1 cellular context compared by ENCODE assay signal in the genomic region with DNA sequence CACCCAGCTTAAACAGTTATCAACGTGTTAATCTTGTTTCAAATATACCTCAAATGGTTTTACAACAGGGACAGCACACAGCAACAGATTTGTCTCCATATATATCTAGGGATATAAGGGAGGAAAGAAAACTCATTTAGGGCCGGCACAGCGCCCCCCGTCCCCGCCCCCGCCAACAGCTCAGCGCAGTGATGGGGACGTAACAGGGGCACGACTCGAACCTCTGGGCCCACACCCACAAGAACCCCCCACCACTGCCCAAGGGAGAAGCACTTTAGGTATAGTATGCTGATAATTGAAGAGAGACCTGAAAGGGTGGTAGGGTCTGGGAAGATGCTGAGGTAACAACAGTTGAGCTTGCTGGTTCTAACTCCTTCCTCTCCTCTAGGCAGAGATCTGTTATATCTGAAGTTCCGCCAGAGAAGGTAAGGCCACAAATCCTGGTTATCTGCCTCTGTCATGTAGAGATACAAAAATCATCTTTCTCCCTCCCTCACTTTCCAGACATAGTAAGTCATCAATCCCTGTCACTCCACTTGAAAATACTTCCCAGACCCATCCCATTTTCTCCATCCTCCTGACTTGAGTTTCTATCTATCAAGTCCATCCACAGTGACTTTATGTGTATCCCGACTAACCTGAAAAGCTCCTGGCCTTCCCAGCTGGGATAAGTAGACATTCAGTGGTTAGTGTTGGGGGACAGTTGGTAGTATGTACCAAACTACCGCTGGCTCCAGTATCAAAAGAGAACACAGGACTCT.
TF ChIP-seq lines count a peak whose summit lies in the region.

No MANE protein-coding gene starts in this region.

TF ChIP-seq in IMR-90, 13 proteins besides CTCF, POLR2A, EP300 and RAD21 (continued from another document):
- no peak for TF ChIP-seq ELK1 (IDR thresholded peaks at IDR 0.05; ENCODE audit: borderline replicate concordance, low read depth, low read length)
- no peak for TF ChIP-seq RFX5 (IDR thresholded peaks at IDR 0.05; ENCODE audit: low read depth, low read length)
- no peak for TF ChIP-seq FOS (IDR thresholded peaks at IDR 0.05; ENCODE audit: low read depth, low read length)
- no peak for TF ChIP-seq NFE2L2 (IDR thresholded peaks at IDR 0.05; ENCODE audit: low read depth, low read length)
- no peak for TF ChIP-seq MXI1 (IDR thresholded peaks at IDR 0.05; ENCODE audit: borderline replicate concordance, low read depth, low read length)
- TF ChIP-seq SMC3 (IDR thresholded peaks at IDR 0.05; ENCODE audit: low read depth, low read length): no peak
- TF ChIP-seq BHLHE40 (IDR thresholded peaks at IDR 0.05; ENCODE audit: low read depth, low read length): no peak
- no peak for TF ChIP-seq MAFK (IDR thresholded peaks at IDR 0.05; ENCODE audit: low read depth, low read length)
- TF ChIP-seq, protein P1, sequence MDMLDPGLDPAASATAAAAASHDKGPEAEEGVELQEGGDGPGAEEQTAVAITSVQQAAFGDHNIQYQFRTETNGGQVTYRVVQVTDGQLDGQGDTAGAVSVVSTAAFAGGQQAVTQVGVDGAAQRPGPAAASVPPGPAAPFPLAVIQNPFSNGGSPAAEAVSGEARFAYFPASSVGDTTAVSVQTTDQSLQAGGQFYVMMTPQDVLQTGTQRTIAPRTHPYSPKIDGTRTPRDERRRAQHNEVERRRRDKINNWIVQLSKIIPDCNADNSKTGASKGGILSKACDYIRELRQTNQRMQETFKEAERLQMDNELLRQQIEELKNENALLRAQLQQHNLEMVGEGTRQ (IDR thresholded peaks at IDR 0.05; ENCODE audit: low read depth, low read length): no peak
- TF ChIP-seq RCOR1 (IDR thresholded peaks at IDR 0.05; ENCODE audit: insufficient replicate concordance, low read length): no peak
- TF ChIP-seq MAZ (IDR thresholded peaks at IDR 0.05; ENCODE audit: borderline replicate concordance, low read depth, low read length): no peak
- TF ChIP-seq CHD1 (IDR thresholded peaks at IDR 0.05; ENCODE audit: low read depth, low read length): no peak
